ENCODE assay signal across 14 cellular contexts in the genomic region with DNA sequence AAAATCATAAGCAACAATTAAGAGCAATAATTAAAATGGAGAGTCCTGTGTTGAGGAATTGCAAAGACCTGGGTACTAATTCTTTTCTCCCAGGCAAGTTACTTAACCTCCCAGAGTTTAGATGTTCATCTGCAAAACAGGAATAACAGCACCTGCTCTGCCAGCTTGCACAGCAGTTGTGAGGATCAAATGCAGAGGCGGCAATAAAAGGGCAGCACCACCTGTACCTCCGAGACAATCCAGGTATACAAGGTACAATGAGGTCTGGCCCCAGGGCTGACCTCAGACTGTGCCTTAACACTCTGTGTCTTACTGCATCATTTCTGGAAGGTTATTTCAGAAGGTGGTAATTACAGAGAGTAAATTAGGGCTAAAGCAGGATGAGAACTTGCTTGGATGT.
"Had no signal": no experiment of that assay in that cellular context is flagged by ENCODE, and none has a peak within 500 bp of the region (broad histone marks: within the 10 kb centered on the region; RNA-seq: fewer than 3 reads in every experiment).

No MANE protein-coding gene starts in this region.

- H3K36me3 Mint-ChIP-seq: naive B cell had no signal

- H3K9me3 ChIP-seq: colonic mucosa, esophagus squamous epithelium, stomach, thoracic aorta had no signal

- H3K4me1 Mint-ChIP-seq: naive B cell, nephron progenitor cell had no signal

- H3K9me3 Mint-ChIP-seq: naive B cell, nephron progenitor cell had no signal

- H3K4me3 Mint-ChIP-seq: naive B cell, nephron progenitor cell had no signal

- H3K4me1 ChIP-seq: colonic mucosa, esophagus squamous epithelium, stomach had no signal

- H3K27ac Mint-ChIP-seq: naive B cell, nephron progenitor cell had no signal

- H3K27ac ChIP-seq: colonic mucosa, esophagus squamous epithelium, stomach, thoracic aorta had no signal

- H3K27me3 ChIP-seq: colonic mucosa, stomach had no signal

- H3K36me3 ChIP-seq: colonic mucosa, esophagus squamous epithelium, stomach, thoracic aorta had no signal

- DNase-seq: colonic mucosa; dermis blood vessel endothelial cell; esophagus squamous epithelium; foreskin fibroblast; mesendoderm; naive B cell; nephron progenitor cell; stimulated activated CD4-positive, alpha-beta T cell treated with anti-CD3 and anti-CD28 coated beads, Interleukin-12 subunit alpha, Interleukin-12 subunit beta, amount 100 ng/mL, for 4 hours; stimulated activated naive CD4-positive, alpha-beta T cell; stomach; substantia nigra; trophoblast cell had no signal

- ATAC-seq: sciatic nerve had no signal

- H3K4me3 ChIP-seq: colonic mucosa, esophagus squamous epithelium, stomach, thoracic aorta had no signal
